Comparison of ENCODE assay signal across 15 cellular contexts in genomic region chr19:5035817-5036732, GRCh38.
A peak's percentile ranks its signal among the peaks of the same experiment; 100 is the strongest.
DNase-seq lines count a peak whose midpoint lies in the region; ATAC-seq and TF ChIP-seq lines count a peak whose summit lies in the region.
"Had no signal": no experiment of that assay in that cellular context is flagged by ENCODE, and none has a peak within 500 bp of the region (broad histone marks: within the 10 kb centered on the region; RNA-seq: fewer than 3 reads in every experiment).

No MANE protein-coding gene starts in this region.

- no peaks in the 10 kb centered on the region for H3K27me3 Mint-ChIP-seq in activated CD8-positive, alpha-beta T cell treated with anti-CD3 and anti-CD28 coated beads for 36 hours
- H3K27me3 Mint-ChIP-seq: activated CD4-positive, alpha-beta T cell treated with anti-CD3 and anti-CD28 coated beads, Interleukin-2, amount 10 ng/mL, durations not matched to agents 7 days and 5 days; central memory CD8-positive, alpha-beta T cell had no signal

- peaks cover 8% of the 10 kb centered on the region for H3K36me3 Mint-ChIP-seq in activated CD8-positive, alpha-beta T cell treated with anti-CD3 and anti-CD28 coated beads for 36 hours (ENCODE audit: low read depth)

- no peak overlapping the region for H3K4me3 Mint-ChIP-seq in activated CD8-positive, alpha-beta T cell treated with anti-CD3 and anti-CD28 coated beads for 36 hours
- H3K4me3 Mint-ChIP-seq: activated CD4-positive, alpha-beta T cell treated with anti-CD3 and anti-CD28 coated beads, Interleukin-2, amount 10 ng/mL, durations not matched to agents 7 days and 5 days; central memory CD8-positive, alpha-beta T cell; H9 had no signal

- POLR2A ChIA-PET in activated CD8-positive, alpha-beta T cell treated with anti-CD3 and anti-CD28 coated beads for 36 hours (lab: Charles Lee), result no interaction called here

- TF ChIP-seq CTCF in activated CD8-positive, alpha-beta T cell treated with anti-CD3 and anti-CD28 coated beads for 36 hours (IDR thresholded peaks at IDR 0.05), result no peak

- DNase-seq in NCI-H2227 (lab: John Stamatoyannopoulos, UW; ENCODE audit: unreplicated experiment) (peak; percentile 17), NCI-H2227 treated with DMSO at 0.1 percent for 48 hours (lab: John Stamatoyannopoulos, UW) (no peak), astrocyte of the hippocampus (ENCODE audit: low read depth, low spot score) (peak; percentile 31), medulla oblongata (ENCODE audit: extremely low spot score) (peak; percentile 43), superior temporal gyrus (ENCODE audit: extremely low spot score) (peak; percentile 80), NK-92 (lab: John Stamatoyannopoulos, UW; ENCODE audit: unreplicated experiment) (no peak)
- no peak for DNase-seq in activated CD8-positive, alpha-beta T cell treated with anti-CD3 and anti-CD28 coated beads for 36 hours
- no peak for DNase-seq in stimulated activated naive CD4-positive, alpha-beta T cell (lab: John Stamatoyannopoulos, UW)
- DNase-seq: activated CD4-positive, alpha-beta T cell treated with anti-CD3 and anti-CD28 coated beads, Interleukin-2, amount 10 ng/mL, durations not matched to agents 7 days and 5 days; activated effector memory CD4-positive, alpha-beta T cell treated with anti-CD3 and anti-CD28 coated beads, Interleukin-2, amount 50 U/mL, for 16 hours; esophagus squamous epithelium; H9; NCI-H1436 treated with DMSO at 0.1 percent for 48 hours had no signal

- intact Hi-C loops in activated CD8-positive, alpha-beta T cell treated with anti-CD3 and anti-CD28 coated beads for 36 hours (cut with micrococcal nuclease), result no loop called here

- H3K4me1 Mint-ChIP-seq in activated CD8-positive, alpha-beta T cell treated with anti-CD3 and anti-CD28 coated beads for 36 hours (ENCODE audit: low read depth), result no peaks in the 10 kb centered on the region
- H3K4me1 Mint-ChIP-seq: activated CD4-positive, alpha-beta T cell treated with anti-CD3 and anti-CD28 coated beads, Interleukin-2, amount 10 ng/mL, durations not matched to agents 7 days and 5 days had no signal

- CTCF ChIA-PET in activated CD8-positive, alpha-beta T cell treated with anti-CD3 and anti-CD28 coated beads for 36 hours (lab: Charles Lee), result interaction anchor here (0.7 to 1.7 kb wide), 2 partner anchors 34 to 226 kb away, joined by 3 to 5 read pairs; no protein-coding TSS in a partner anchor

- no peak for ATAC-seq in activated CD8-positive, alpha-beta T cell treated with anti-CD3 and anti-CD28 coated beads for 36 hours
- ATAC-seq: GM12878 had no signal

- H3K9me3 Mint-ChIP-seq in activated CD8-positive, alpha-beta T cell treated with anti-CD3 and anti-CD28 coated beads for 36 hours, result no peaks in the 10 kb centered on the region
- H3K9me3 Mint-ChIP-seq: activated CD4-positive, alpha-beta T cell treated with anti-CD3 and anti-CD28 coated beads, Interleukin-2, amount 10 ng/mL, durations not matched to agents 7 days and 5 days; central memory CD8-positive, alpha-beta T cell; H9 had no signal

- no peak overlapping the region for H3K27ac Mint-ChIP-seq in activated CD8-positive, alpha-beta T cell treated with anti-CD3 and anti-CD28 coated beads for 36 hours
- H3K27ac Mint-ChIP-seq: activated CD4-positive, alpha-beta T cell treated with anti-CD3 and anti-CD28 coated beads, Interleukin-2, amount 10 ng/mL, durations not matched to agents 7 days and 5 days had no signal

Comparison
In these comparisons a context has a peak if more than half of its experiments do, and no peak if none do; other contexts are left out.
1. DNase-seq: peak in NCI-H2227 (single experiment), astrocyte of the hippocampus (single experiment), medulla oblongata (single experiment) and superior temporal gyrus (single experiment); none in NCI-H2227 treated with DMSO at 0.1 percent for 48 hours (single experiment), activated CD8-positive, alpha-beta T cell treated with anti-CD3 and anti-CD28 coated beads for 36 hours (single experiment), NK-92 (single experiment) and stimulated activated naive CD4-positive, alpha-beta T cell (0 of 6).